ENCODE assay signal across 1 cellular context in genomic region chr9:35023443-35023842, GRCh38.
A peak's percentile ranks its signal among the peaks of the same experiment; 100 is the strongest.
TF ChIP-seq lines count a peak whose summit lies in the region.
"Not testable (repeated sequence)": the region's sequence is repeated elsewhere in the genome, so short reads cannot be mapped to it uniquely, and the experiment has no call there.

No MANE protein-coding gene starts in this region.

TF ChIP-seq in K562, 482 proteins besides CTCF, POLR2A, EP300 and RAD21 (continues in another document):
- TF ChIP-seq NFIC (IDR thresholded peaks at IDR 0.05) (peak; percentile 23; the same call in 1 of the 2 replicates), DMBX1 (CRISPR knock-in tag; IDR thresholded peaks at IDR 0.05; ENCODE audit: borderline replicate concordance) (peak; percentile 63), CREM (IDR thresholded peaks at IDR 0.05; ENCODE audit: low read depth) (0 out of 2 replicates have a peak, but pooled peaks have one; percentile 38), TRIM24 (IDR thresholded peaks at IDR 0.05) (peak; percentile 26 to 47; a peak in 2 of 4 replicates), SPI1 (IDR thresholded peaks at IDR 0.05; ENCODE audit: borderline replicate concordance, low read depth, low read length) (peak; percentile 86), MTA2 (IDR thresholded peaks at IDR 0.05; ENCODE audit: low read depth) (peak; percentile 17; the same call in 1 of the 2 replicates), ZBTB40 (IDR thresholded peaks at IDR 0.05) (0 out of 2 replicates have a peak, but pooled peaks have one; percentile 19), L3MBTL2 (IDR thresholded peaks at IDR 0.05) (peak; percentile 37; the same call in 1 of the 2 replicates), RNF2 (IDR thresholded peaks at IDR 0.05) (peak; percentile 55; the same call in 1 of the 2 replicates), FOSL1 (tag; conservative IDR thresholded peaks at IDR 0.05) (peak; percentile 39; the same call in 1 of the 2 replicates), NBN (IDR thresholded peaks at IDR 0.05; ENCODE audit: low read depth) (0 out of 2 replicates have a peak, but pooled peaks have one; percentile 38), ETV1 (tag; conservative IDR thresholded peaks at IDR 0.05; ENCODE audit: low read depth) (peak; percentile 68), SMARCE1 (IDR thresholded peaks at IDR 0.05) (peak; percentile 64; the same call in 1 of the 2 replicates), ARID1B (IDR thresholded peaks at IDR 0.05) (peak; percentile 84), SMAD4 (CRISPR knock-in tag; conservative IDR thresholded peaks at IDR 0.05) (peak; percentile 43), LEF1 (IDR thresholded peaks at IDR 0.05) (peak; percentile 67), BRD9 (IDR thresholded peaks at IDR 0.05; ENCODE audit: low read depth, partially characterized antibody) (peak; percentile 38), CBFA2T2 (conservative IDR thresholded peaks at IDR 0.05) (peak; percentile 28; the same call in 1 of the 2 replicates), ZFX (CRISPR knock-in tag; IDR thresholded peaks at IDR 0.05) (peak; percentile 26; the same call in 1 of the 2 replicates), ARNT (IDR thresholded peaks at IDR 0.05) (peak in 1 of 2 experiments; percentile 33; a peak in 1 of 4 replicates), AFF1 (IDR thresholded peaks at IDR 0.05; ENCODE audit: low read depth in 1 of 2, partially characterized antibody in 2 of 2) (peak in 1 of 2 experiments; percentile 51), CBFA2T3 (IDR thresholded peaks at IDR 0.05) (peak; percentile 67), ZBTB2 (IDR thresholded peaks at IDR 0.05) (peak; percentile 39; the same call in 1 of the 2 replicates), RCOR1 (IDR thresholded peaks at IDR 0.05; ENCODE audit: borderline replicate concordance in 1 of 2, low read depth in 2 of 2, low read length in 2 of 2) (0 out of 4 replicates have a peak, but pooled peaks of 1 of the 2 experiments have one; percentile 25), SMARCA4 (IDR thresholded peaks at IDR 0.05) (peak; percentile 62), MGA (IDR thresholded peaks at IDR 0.05) (peak; percentile 45; the same call in 1 of the 2 replicates), HDAC1 (IDR thresholded peaks at IDR 0.05) (peak in 1 of 2 experiments; percentile 55; a peak in 1 of 4 replicates), DPF2 (IDR thresholded peaks at IDR 0.05) (peak; percentile 80)
- TF ChIP-seq ZBTB40 (CRISPR knock-in tag; IDR thresholded peaks at IDR 0.05): not testable (repeated sequence)
